In genomic region chr21:32414579-32415358, GRCh38 we compare ENCODE assay signal across 9 cellular contexts. TPM values are rescaled to one million over a fixed set of nuclear protein-coding genes. Genes with fewer than 3 reads are reported as not detected.
DNase-seq lines count a peak whose midpoint lies in the region; ATAC-seq and TF ChIP-seq lines count a peak whose summit lies in the region.
"Had no signal": no experiment of that assay in that cellular context is flagged by ENCODE, and none has a peak within 500 bp of the region (broad histone marks: within the 10 kb centered on the region; RNA-seq: fewer than 3 reads in every experiment).

No MANE protein-coding gene starts in this region.

- peak overlapping the region; percentile 97 for H3K4me2 ChIP-seq in mammary epithelial cell (ENCODE audit: insufficient read depth, low read depth, low read length)

- no peak overlapping the region for H2AFZ ChIP-seq in mammary epithelial cell (ENCODE audit: low read depth, low read length)

- TSS peak; percentile 7 for BruUV-seq in mammary epithelial cell (replicated peaks; lab: Mats Ljungman, UMichigan)

- H3K9me3 ChIP-seq in HUES48 (ENCODE audit: control insufficient read depth, insufficient read depth, low read length) (no peaks in the 10 kb centered on the region), mammary epithelial cell (replicated peaks; ENCODE audit: insufficient read depth, low read length) (no peaks in the 10 kb centered on the region)

- no peak for ATAC-seq in GM18520 (IDR thresholded peaks at IDR 0.05; ENCODE audit: unreplicated experiment)
- no peak for ATAC-seq in GM21360 (IDR thresholded peaks at IDR 0.05; ENCODE audit: unreplicated experiment)
- ATAC-seq in HG02798 (IDR thresholded peaks at IDR 0.05; ENCODE audit: poor library complexity, unreplicated experiment): no peak

- no peaks in the 10 kb centered on the region for H4K20me1 ChIP-seq in mammary epithelial cell (ENCODE audit: insufficient read depth, low read length)

- H3K36me3 ChIP-seq in HUES48 (ENCODE audit: control insufficient read depth, insufficient read depth, low read length) (no peaks in the 10 kb centered on the region), mammary epithelial cell (ENCODE audit: insufficient read depth, low read length) (peaks cover 3% of the 10 kb centered on the region)

- CTCF ChIA-PET in AG04449 (lab: Yijun Ruan, JAX) (interaction anchor here (0.7 to 18.1 kb wide), 11 partner anchors 9 to 194 kb away, joined by 3 to 218 read pairs (median 6); no protein-coding TSS in a partner anchor), mammary epithelial cell (lab: Charles Lee; ENCODE audit: low non-redundant PET) (interaction anchor here (0.6 to 0.7 kb wide), 4 partner anchors 61 to 226 kb away, joined by 3 to 5 read pairs (median 4); no protein-coding TSS in a partner anchor)

- TF ChIP-seq CTCF in AG04449 (IDR thresholded peaks at IDR 0.05; ENCODE audit: insufficient read depth, low read length, missing control alignments) (peak; percentile 27), mammary epithelial cell (conservative IDR thresholded peaks at IDR 0.05 in 1 of 2, IDR thresholded peaks at IDR 0.05 in 1 of 2; ENCODE audit: extremely low read depth in 1 of 2, insufficient read depth in 1 of 2, low read depth in 1 of 2, low read length in 2 of 2) (peak; percentile 45 to 60)

- H3K4me1 ChIP-seq in HUES48 (ENCODE audit: control insufficient read depth, insufficient read depth, low read length) (peaks cover 33% of the 10 kb centered on the region), mammary epithelial cell (ENCODE audit: insufficient read depth, low read length) (peaks cover 33% of the 10 kb centered on the region)

- intact Hi-C loops in mammary epithelial cell (cut with micrococcal nuclease): loop anchor here (1.0 to 5.0 kb wide), 7 partner anchors 12 to 187 kb away; partner anchors contain the start of gene URB1

- peaks cover 70% of the 10 kb centered on the region for H3K79me2 ChIP-seq in mammary epithelial cell (ENCODE audit: insufficient read depth, low read length)

- H3K27me3 ChIP-seq in HUES48 (ENCODE audit: control insufficient read depth, insufficient read depth, low read length) (peaks cover 60% of the 10 kb centered on the region), mammary epithelial cell (ENCODE audit: insufficient read depth, low read length) (no peaks in the 10 kb centered on the region)

- H3K9ac ChIP-seq in HUES48 (ENCODE audit: low read depth, low read length) (no peak overlapping the region), mammary epithelial cell (ENCODE audit: insufficient read depth, low read length) (no peak overlapping the region)

- POLR2A ChIA-PET in AG04449 (lab: Yijun Ruan, JAX): no interaction called here

- in situ Hi-C loops in mammary epithelial cell (cut with MboI; ENCODE audit: low sequenced_read_pairs in 2 of 2): loop anchor here in 1 of 2 donors (5.0 kb wide), 1 partner anchor 183 kb away; no protein-coding TSS in a partner anchor

- H3K27ac ChIP-seq in HUES48 (ENCODE audit: low read depth, low read length): peak overlapping the region; percentile 15
- H3K27ac ChIP-seq in mammary epithelial cell (ENCODE audit: insufficient read depth, low read depth, low read length): peak overlapping the region; percentile 86

- H3K4me3 ChIP-seq in AG04449 (ENCODE audit: low read depth, low read length): no peak overlapping the region
- H3K4me3 ChIP-seq in HUES48 (ENCODE audit: low read depth, low read length): no peak overlapping the region
- peak overlapping the region; percentile 6 to 80 (median 69) for H3K4me3 ChIP-seq in mammary epithelial cell (replicated peaks in 1 of 3; ENCODE audit: insufficient read depth in 1 of 3, low read depth in 2 of 3, low read length in 3 of 3)

- no peak for DNase-seq in AG04449 (ENCODE audit: low read depth, low spot score)
- DNase-seq in mammary epithelial cell: peak; percentile 30
- peak; percentile 82 for DNase-seq in medulla oblongata (ENCODE audit: extremely low spot score)
- no peak for DNase-seq in RPMI8226
- DNase-seq: activated CD8-positive, alpha-beta memory T cell treated with anti-CD3 and anti-CD28 coated beads, Interleukin-2, amount 50 U/mL, for 4 hours had no signal

- dilution Hi-C loops in mammary epithelial cell (cut with HindIII; ENCODE audit: low sequenced_read_pairs): loop anchor here (5.0 kb wide), 1 partner anchor 108 kb away; no protein-coding TSS in a partner anchor

- 26% methylated on average over 8 of the region's 8 CpGs for WGBS in mammary epithelial cell (ENCODE audit: low coverage, missing lambda C conversion rate)

RNA-seq across cellular contexts. Expression of gene EVA1C, which starts 2.3 kb away (rescaled TPM):
- 10 to 100 TPM; 11.7 to 28.4 TPM for total RNA-seq in mammary epithelial cell
- 22.2 TPM for polyA plus RNA-seq in mammary epithelial cell
- polyA minus RNA-seq in mammary epithelial cell: 5.7 TPM

RNA-seq across cellular contexts. Expression of gene URB1, which starts 22.0 kb away (rescaled TPM):
- total RNA-seq in mammary epithelial cell: 10 to 100 TPM; 32.2 to 36.4 TPM
- polyA plus RNA-seq in mammary epithelial cell: 12.5 TPM
- 44.7 TPM for polyA minus RNA-seq in mammary epithelial cell

Comparison
In these comparisons a context has a peak if more than half of its experiments do, and no peak if none do; other contexts are left out.
1. DNase-seq: peak in mammary epithelial cell (single experiment) and medulla oblongata (single experiment); none in AG04449 (single experiment) and RPMI8226 (single experiment).
2. H3K4me3 ChIP-seq: peak in mammary epithelial cell (3 of 3); none in AG04449 (single experiment) and HUES48 (single experiment).